In genomic region chr5:150946351-150946905, GRCh38 we compare ENCODE assay signal across 10 cellular contexts. TPM values are rescaled to one million over a fixed set of nuclear protein-coding genes. Genes with fewer than 3 reads are reported as not detected.
DNase-seq lines count a peak whose midpoint lies in the region; ATAC-seq and TF ChIP-seq lines count a peak whose summit lies in the region.
"Had no signal": no experiment of that assay in that cellular context is flagged by ENCODE, and none has a peak within 500 bp of the region (broad histone marks: within the 10 kb centered on the region; RNA-seq: fewer than 3 reads in every experiment).

No MANE protein-coding gene starts in this region.

- peak overlapping the region; percentile 92 for H3K9ac ChIP-seq in muscle layer of colon (ENCODE audit: low read length)
- H3K9ac ChIP-seq: KMS-11 had no signal

- peaks cover 4% of the 10 kb centered on the region for H3K27me3 Mint-ChIP-seq in activated naive CD8-positive, alpha-beta T cell treated with anti-CD3 and anti-CD28 coated beads, Interleukin-2, amount 10 ng/mL, durations not matched to agents 7 days and 5 days
- H3K27me3 Mint-ChIP-seq in activated naive CD8-positive, alpha-beta T cell treated with anti-CD3 and anti-CD28 coated beads, Interleukin-2, amount 50 U/mL, for 24 hours, result peaks cover 19% of the 10 kb centered on the region

- no peaks in the 10 kb centered on the region for H3K4me1 ChIP-seq in muscle layer of colon (ENCODE audit: insufficient read depth, low read length)

- H3K9me3 ChIP-seq in muscle layer of colon (ENCODE audit: low read length), result peaks cover 14% of the 10 kb centered on the region

- no peak for DNase-seq in activated naive CD8-positive, alpha-beta T cell treated with anti-CD3 and anti-CD28 coated beads, Interleukin-2, amount 10 ng/mL, durations not matched to agents 7 days and 5 days
- no peak for DNase-seq in activated naive CD8-positive, alpha-beta T cell treated with anti-CD3 and anti-CD28 coated beads, Interleukin-2, amount 50 U/mL, for 24 hours
- DNase-seq in fibroblast of mammary gland (ENCODE audit: low read depth) (peak; percentile 91), ureter (ENCODE audit: low spot score) (peak; percentile 80), NCI-H526 (lab: John Stamatoyannopoulos, UW) (no peak), NCI-H2171 treated with DMSO at 0.1 percent for 48 hours (lab: John Stamatoyannopoulos, UW) (no peak)
- no peak for DNase-seq in activated effector memory CD4-positive, alpha-beta T cell treated with anti-CD3 and anti-CD28 coated beads, Interleukin-2, amount 50 U/mL, for 16 hours
- DNase-seq: CD4-positive, CD25-positive, alpha-beta regulatory T cell had no signal

- H3K4me1 Mint-ChIP-seq in activated naive CD8-positive, alpha-beta T cell treated with anti-CD3 and anti-CD28 coated beads, Interleukin-2, amount 10 ng/mL, durations not matched to agents 7 days and 5 days, result peaks cover 2% of the 10 kb centered on the region
- no peaks in the 10 kb centered on the region for H3K4me1 Mint-ChIP-seq in activated naive CD8-positive, alpha-beta T cell treated with anti-CD3 and anti-CD28 coated beads, Interleukin-2, amount 50 U/mL, for 24 hours
- H3K4me1 Mint-ChIP-seq: CD4-positive, CD25-positive, alpha-beta regulatory T cell had no signal

- peak overlapping the region; percentile 53 for H3K27ac ChIP-seq in muscle layer of colon (ENCODE audit: low read depth, low read length)
- H3K27ac ChIP-seq: KMS-11 had no signal

- peaks cover 4% of the 10 kb centered on the region for H3K36me3 Mint-ChIP-seq in activated naive CD8-positive, alpha-beta T cell treated with anti-CD3 and anti-CD28 coated beads, Interleukin-2, amount 10 ng/mL, durations not matched to agents 7 days and 5 days
- peaks cover 24% of the 10 kb centered on the region for H3K36me3 Mint-ChIP-seq in activated naive CD8-positive, alpha-beta T cell treated with anti-CD3 and anti-CD28 coated beads, Interleukin-2, amount 50 U/mL, for 24 hours (ENCODE audit: low read depth)

- peak overlapping the region; percentile 10 for H3K27ac Mint-ChIP-seq in activated naive CD8-positive, alpha-beta T cell treated with anti-CD3 and anti-CD28 coated beads, Interleukin-2, amount 10 ng/mL, durations not matched to agents 7 days and 5 days
- no peak overlapping the region for H3K27ac Mint-ChIP-seq in activated naive CD8-positive, alpha-beta T cell treated with anti-CD3 and anti-CD28 coated beads, Interleukin-2, amount 50 U/mL, for 24 hours

- no peak for TF ChIP-seq CTCF in fibroblast of mammary gland (conservative IDR thresholded peaks at IDR 0.05; ENCODE audit: control insufficient read depth, insufficient read depth, low read depth, low read length)

- peaks cover 36% of the 10 kb centered on the region for H3K9me3 Mint-ChIP-seq in activated naive CD8-positive, alpha-beta T cell treated with anti-CD3 and anti-CD28 coated beads, Interleukin-2, amount 10 ng/mL, durations not matched to agents 7 days and 5 days
- H3K9me3 Mint-ChIP-seq in activated naive CD8-positive, alpha-beta T cell treated with anti-CD3 and anti-CD28 coated beads, Interleukin-2, amount 50 U/mL, for 24 hours, result peaks cover 74% of the 10 kb centered on the region

- H3K4me3 Mint-ChIP-seq in activated naive CD8-positive, alpha-beta T cell treated with anti-CD3 and anti-CD28 coated beads, Interleukin-2, amount 10 ng/mL, durations not matched to agents 7 days and 5 days, result no peak overlapping the region
- H3K4me3 Mint-ChIP-seq in activated naive CD8-positive, alpha-beta T cell treated with anti-CD3 and anti-CD28 coated beads, Interleukin-2, amount 50 U/mL, for 24 hours, result no peak overlapping the region
- H3K4me3 Mint-ChIP-seq: CD4-positive, CD25-positive, alpha-beta regulatory T cell had no signal

- no peaks in the 10 kb centered on the region for H3K27me3 ChIP-seq in muscle layer of colon (ENCODE audit: control insufficient read depth in 1 of 2, insufficient read depth in 2 of 2, low read length in 2 of 2)

- POLR2A ChIA-PET in activated naive CD8-positive, alpha-beta T cell treated with anti-CD3 and anti-CD28 coated beads, Interleukin-2, amount 10 ng/mL, durations not matched to agents 7 days and 5 days (lab: Charles Lee), result no interaction called here

- H3K4me3 ChIP-seq in fibroblast of mammary gland (ENCODE audit: control insufficient read depth, low read depth, low read length) (peak overlapping the region; percentile 70), muscle layer of colon (ENCODE audit: low read depth in 1 of 2, low read length in 2 of 2) (peak overlapping the region; percentile 48 to 95)

- peaks cover 12% of the 10 kb centered on the region for H3K36me3 ChIP-seq in muscle layer of colon (ENCODE audit: insufficient read depth, low read length)

- ATAC-seq in activated naive CD8-positive, alpha-beta T cell treated with anti-CD3 and anti-CD28 coated beads, Interleukin-2, amount 10 ng/mL, durations not matched to agents 7 days and 5 days (ENCODE audit: low read depth), result no peak
- no peak for ATAC-seq in activated naive CD8-positive, alpha-beta T cell treated with anti-CD3 and anti-CD28 coated beads, Interleukin-2, amount 50 U/mL, for 24 hours

RNA-seq across cellular contexts. Expression of gene ZNF300, which starts 41.6 kb away (rescaled TPM):
- 1 to 10 TPM; 1.1 to 1.5 TPM for total RNA-seq in activated naive CD8-positive, alpha-beta T cell treated with anti-CD3 and anti-CD28 coated beads, Interleukin-2, amount 10 ng/mL, durations not matched to agents 7 days and 5 days
- 7.3 TPM for total RNA-seq in ureter

Comparison
In these comparisons a context has a peak if more than half of its experiments do, and no peak if none do; other contexts are left out.
1. DNase-seq: peak in fibroblast of mammary gland (single experiment) and ureter (single experiment); none in activated naive CD8-positive, alpha-beta T cell treated with anti-CD3 and anti-CD28 coated beads, Interleukin-2, amount 10 ng/mL, durations not matched to agents 7 days and 5 days (single experiment), activated naive CD8-positive, alpha-beta T cell treated with anti-CD3 and anti-CD28 coated beads, Interleukin-2, amount 50 U/mL, for 24 hours (single experiment), NCI-H526 (0 of 2), NCI-H2171 treated with DMSO at 0.1 percent for 48 hours (single experiment) and activated effector memory CD4-positive, alpha-beta T cell treated with anti-CD3 and anti-CD28 coated beads, Interleukin-2, amount 50 U/mL, for 16 hours (single experiment).